11 cellular contexts compared by ENCODE assay signal in genomic region chr2:205614965-205615364, GRCh38.
"Had no signal": no experiment of that assay in that cellular context is flagged by ENCODE, and none has a peak within 500 bp of the region (broad histone marks: within the 10 kb centered on the region; RNA-seq: fewer than 3 reads in every experiment).

No MANE protein-coding gene starts in this region.

- ATAC-seq: GM23338, HCT116 had no signal

- H3K9me3 ChIP-seq: HAP-1 had no signal

- H2AFZ ChIP-seq: GM23248, GM23338 had no signal

- H3K36me3 ChIP-seq: HAP-1 had no signal

- H3K4me2 ChIP-seq: GM23338 had no signal

- H3K9ac ChIP-seq: GM23248 had no signal

- DNase-seq: GM23248, GOT3, H7, H9, HCEC 1CT, HFFc6 had no signal

- H3K9me3 Mint-ChIP-seq: HFFc6 had no signal

- FAIRE-seq: H1, H54 had no signal

- H3K4me3 ChIP-seq: GM23248, GM23338, HAP-1 had no signal

- H3K27ac ChIP-seq: GM23248 had no signal

- H3K27ac Mint-ChIP-seq: GM23338, H9, HFFc6 had no signal

- H3K4me3 Mint-ChIP-seq: GM23338, H9, HFFc6 had no signal
